Comparison of ENCODE assay signal across 14 cellular contexts in the genomic region with DNA sequence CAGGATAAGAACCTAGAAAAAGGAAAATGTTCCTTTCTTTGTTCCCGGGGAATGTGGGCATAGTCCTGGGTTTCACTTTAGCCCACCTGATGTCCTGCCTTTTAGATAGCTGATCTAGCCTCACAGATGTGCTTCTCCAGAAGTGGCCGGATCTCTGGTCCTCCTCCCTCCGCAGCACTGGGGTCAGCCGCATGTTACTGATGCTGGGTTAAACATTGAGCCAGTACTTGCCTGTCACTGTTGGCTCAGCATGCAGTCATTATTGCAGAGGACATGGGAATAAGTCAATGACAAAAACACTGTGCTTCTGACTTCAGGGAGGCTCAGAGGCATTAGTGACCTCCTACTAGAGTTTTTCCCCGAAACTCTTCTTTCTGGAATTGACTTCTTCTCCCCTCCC. TPM values are rescaled to one million over a fixed set of nuclear protein-coding genes. Genes with fewer than 3 reads are reported as not detected.
DNase-seq lines count a peak whose midpoint lies in the region; ATAC-seq and TF ChIP-seq lines count a peak whose summit lies in the region.
"Had no signal": no experiment of that assay in that cellular context is flagged by ENCODE, and none has a peak within 500 bp of the region (broad histone marks: within the 10 kb centered on the region; RNA-seq: fewer than 3 reads in every experiment).

No MANE protein-coding gene starts in this region.

- POLR2A ChIA-PET in RWPE1 (lab: Yijun Ruan, JAX; ENCODE audit: low non-redundant PET) = no interaction called here

- ATAC-seq in activated naive CD4-positive, alpha-beta T cell treated with anti-CD3 and anti-CD28 coated beads, Interleukin-2, amount 50 U/mL, for 72 hours = no peak

- H3K27me3 ChIP-seq in right atrium auricular region (no peaks in the 10 kb centered on the region), smooth muscle cell (ENCODE audit: low read depth) (no peaks in the 10 kb centered on the region)
- H3K27me3 ChIP-seq: cardiac muscle cell had no signal

- H3K36me3 Mint-ChIP-seq in activated naive CD4-positive, alpha-beta T cell treated with anti-CD3 and anti-CD28 coated beads, Interleukin-2, amount 50 U/mL, for 72 hours = peaks cover 19 to 40% of the 10 kb centered on the region in 2 donors

- peaks cover 95% of the 10 kb centered on the region for H4K20me1 ChIP-seq in smooth muscle cell (ENCODE audit: low read depth)

- no peak overlapping the region for H2AFZ ChIP-seq in smooth muscle cell (ENCODE audit: low read depth)

- 0 out of 2 replicates have a peak overlapping the region, but pooled peaks have one; percentile 30 for H3K27ac ChIP-seq in RWPE1
- peak overlapping the region; percentile 34 to 40 for H3K27ac ChIP-seq in right atrium auricular region
- H3K27ac ChIP-seq in smooth muscle cell (ENCODE audit: low read depth) = peak overlapping the region; percentile 36

- no peaks in the 10 kb centered on the region for H3F3A ChIP-seq in smooth muscle cell (ENCODE audit: low read depth)

- H3K9me3 ChIP-seq in right atrium auricular region (no peaks in the 10 kb centered on the region), smooth muscle cell (replicated peaks; ENCODE audit: low read depth) (no peaks in the 10 kb centered on the region)

- H3K4me3 ChIP-seq in right atrium auricular region = no peak overlapping the region
- H3K4me3 ChIP-seq in smooth muscle cell = no peak overlapping the region
- H3K4me3 ChIP-seq: cardiac muscle cell had no signal

- H3K9ac ChIP-seq in smooth muscle cell (ENCODE audit: low read depth) = no peak overlapping the region

- peaks cover 89% of the 10 kb centered on the region for H3K79me2 ChIP-seq in smooth muscle cell (ENCODE audit: low read depth)

- H3K4me2 ChIP-seq in smooth muscle cell = peak overlapping the region; percentile 21

- TF ChIP-seq CTCF in RWPE1 (conservative IDR thresholded peaks at IDR 0.05; ENCODE audit: low read depth) (no peak), right atrium auricular region (IDR thresholded peaks at IDR 0.05) (no peak), smooth muscle cell (IDR thresholded peaks at IDR 0.05; ENCODE audit: borderline replicate concordance, insufficient read depth, poor library complexity, severe bottlenecking) (no peak), GM10266 (IDR thresholded peaks at IDR 0.05; ENCODE audit: control insufficient read depth, insufficient read depth, low read depth, missing control alignments) (no peak)

- WGBS in smooth muscle cell (ENCODE audit: low lambda C conversion rate) = 95% methylated on average over 5 of the region's 5 CpGs

- H3K36me3 ChIP-seq in right atrium auricular region = no peaks in the 10 kb centered on the region
- H3K36me3 ChIP-seq in smooth muscle cell (ENCODE audit: low read depth) = no peaks in the 10 kb centered on the region
- H3K36me3 ChIP-seq: cardiac muscle cell had no signal

- CTCF ChIA-PET in RWPE1 (lab: Yijun Ruan, JAX) = interaction anchor here (0.6 kb wide), 1 partner anchor 421 kb away, joined by 4 read pairs; no protein-coding TSS in a partner anchor

- DNase-seq in RWPE1 (ENCODE audit: low spot score) (no peak), right atrium auricular region (ENCODE audit: low spot score) (no peak), smooth muscle cell (lab: John Stamatoyannopoulos, UW; ENCODE audit: unreplicated experiment) (no peak), mucosa of gallbladder (ENCODE audit: low spot score) (no peak), T-helper 9 cell (no peak), LoVo (ENCODE audit: low spot score) (no peak), GM10266 (ENCODE audit: extremely low spot score) (no peak)
- DNase-seq in activated naive CD4-positive, alpha-beta T cell treated with anti-CD3 and anti-CD28 coated beads, Interleukin-2, amount 50 U/mL, for 72 hours (ENCODE audit: low spot score in 2 of 2) = no peak
- DNase-seq: activated CD4-positive, CD25-positive, alpha-beta regulatory T cell treated with anti-CD3 and anti-CD28 coated beads, Interleukin-2, amount 50 U/mL, for 72 hours; DMS79 treated with DMSO at 0.1 percent for 48 hours; MM.1S; NCI-H345; RPMI8226 had no signal

- H3K4me1 ChIP-seq in right atrium auricular region (peaks cover 0 to 53% of the 10 kb centered on the region in 2 donors), smooth muscle cell (ENCODE audit: low read depth) (peaks cover 5% of the 10 kb centered on the region)

- H3K27ac Mint-ChIP-seq in activated naive CD4-positive, alpha-beta T cell treated with anti-CD3 and anti-CD28 coated beads, Interleukin-2, amount 50 U/mL, for 72 hours = peak overlapping the region; percentile 69 to 92

- H3K9me3 Mint-ChIP-seq in activated naive CD4-positive, alpha-beta T cell treated with anti-CD3 and anti-CD28 coated beads, Interleukin-2, amount 50 U/mL, for 72 hours = no peaks in the 10 kb centered on the region

RNA-seq across cellular contexts. Expression of gene NCK2, which starts 27.6 kb away (rescaled TPM):
- 10 to 100 TPM; 89.3 to 98.5 TPM for total RNA-seq in activated naive CD4-positive, alpha-beta T cell treated with anti-CD3 and anti-CD28 coated beads, Interleukin-2, amount 50 U/mL, for 72 hours
- total RNA-seq in right atrium auricular region (10 to 100 TPM; 31.7 to 39.3 TPM), smooth muscle cell (25.0 and 29.0 TPM in 2 replicates), mucosa of gallbladder (160 TPM)
- 44.8 and 50.5 TPM in 2 replicates for polyA plus RNA-seq in smooth muscle cell
